Comparison of ENCODE assay signal across 8 cellular contexts in genomic region chr19:41774515-41774980, GRCh38. TPM values are rescaled to one million over a fixed set of nuclear protein-coding genes. Genes with fewer than 3 reads are reported as not detected.
DNase-seq lines count a peak whose midpoint lies in the region; ATAC-seq and TF ChIP-seq lines count a peak whose summit lies in the region.

No MANE protein-coding gene starts in this region.

- H2BK12ac ChIP-seq in neuronal stem cell (ENCODE audit: low read length) = no peak overlapping the region

- peak overlapping the region; percentile 51 for H3K27ac Mint-ChIP-seq in T-helper 17 cell
- H3K27ac Mint-ChIP-seq in activated naive CD8-positive, alpha-beta T cell treated with anti-CD3 and anti-CD28 coated beads, Interleukin-2, amount 50 U/mL, for 24 hours = peak overlapping the region; percentile 79

- POLR2A ChIA-PET in HEK293 (lab: Yijun Ruan, JAX) (no interaction called here), A673 (lab: Charles Lee; ENCODE audit: low non-redundant PET) (no interaction called here)

- no peak overlapping the region for H3K14ac ChIP-seq in neuronal stem cell (ENCODE audit: low read length)

- H3K27ac ChIP-seq in HEK293 (ENCODE audit: extremely low read depth, low read depth, low read length) = no peak overlapping the region
- no peak overlapping the region for H3K27ac ChIP-seq in A673 (ENCODE audit: low read depth, low read length, poor library complexity, severe bottlenecking)
- H3K27ac ChIP-seq in uterus = no peak overlapping the region
- H3K27ac ChIP-seq in neuronal stem cell (replicated peaks; ENCODE audit: low read length) = no peak overlapping the region

- H3K27me3 ChIP-seq in A673 (replicated peaks; ENCODE audit: insufficient read depth, low read depth, low read length, poor library complexity) = no peaks in the 10 kb centered on the region
- H3K27me3 ChIP-seq in uterus = no peaks in the 10 kb centered on the region
- H3K27me3 ChIP-seq in neuronal stem cell (ENCODE audit: control insufficient read depth in 3 of 3, insufficient read depth in 3 of 3, low read depth in 1 of 3, low read length in 3 of 3) = peaks cover 0 to 19% (median 0%) of the 10 kb centered on the region in 3 experiments

- no peak overlapping the region for H3K4ac ChIP-seq in neuronal stem cell (ENCODE audit: low read length)

- no peak overlapping the region for H4K91ac ChIP-seq in neuronal stem cell (ENCODE audit: low read depth, low read length, poor library complexity)

- CTCF ChIA-PET in HEK293 (lab: Yijun Ruan, JAX) (interaction anchor here (0.7 to 8.5 kb wide), 9 partner anchors 10 to 68 kb away, joined by 3 to 149 read pairs (median 4); partner anchors contain the start of gene CEACAM6), A673 (lab: Charles Lee) (interaction anchor here (1.2 kb wide), 1 partner anchor 19 kb away, joined by 6 read pairs; no protein-coding TSS in a partner anchor)

- H4K8ac ChIP-seq in neuronal stem cell (ENCODE audit: low read depth, low read length) = no peak overlapping the region

- no peaks in the 10 kb centered on the region for H3K4me1 ChIP-seq in HEK293 (ENCODE audit: control insufficient read depth, insufficient read depth, low read length)
- H3K4me1 ChIP-seq in A673 (ENCODE audit: insufficient read depth, low read length, poor library complexity, severe bottlenecking) = no peaks in the 10 kb centered on the region
- H3K4me1 ChIP-seq in uterus = no peaks in the 10 kb centered on the region
- H3K4me1 ChIP-seq in neuronal stem cell (ENCODE audit: control insufficient read depth in 2 of 2, insufficient read depth in 1 of 2, low read depth in 1 of 2, low read length in 2 of 2) = no peaks in the 10 kb centered on the region

- H2BK120ac ChIP-seq in neuronal stem cell (ENCODE audit: low read depth, low read length) = no peak overlapping the region

- H3K23ac ChIP-seq in neuronal stem cell (ENCODE audit: low read depth, low read length, poor library complexity) = no peak overlapping the region

- peak; percentile 94 for ATAC-seq in T-helper 17 cell
- ATAC-seq in activated naive CD8-positive, alpha-beta T cell treated with anti-CD3 and anti-CD28 coated beads, Interleukin-2, amount 50 U/mL, for 24 hours = peak; percentile 80

- no TSS peak for BruUV-seq in A673 (replicated peaks; lab: Mats Ljungman, UMichigan)

- no CpG with 5 or more reads among the region's 6 CpGs for WGBS in neuronal stem cell (ENCODE audit: extremely low coverage in 2 of 2, insufficient read length in 2 of 2, insufficient replicate concordance in 1 of 2), 2 donors

- H3K9me3 ChIP-seq in HEK293 (ENCODE audit: control insufficient read depth, insufficient read depth, low read depth, low read length) = no peaks in the 10 kb centered on the region
- no peaks in the 10 kb centered on the region for H3K9me3 ChIP-seq in T-helper 17 cell (ENCODE audit: control insufficient read depth, low read length, poor library complexity, severe bottlenecking)
- H3K9me3 ChIP-seq in A673 (ENCODE audit: low read depth, low read length, poor library complexity, severe bottlenecking) = no peaks in the 10 kb centered on the region
- no peaks in the 10 kb centered on the region for H3K9me3 ChIP-seq in uterus
- no peaks in the 10 kb centered on the region for H3K9me3 ChIP-seq in neuronal stem cell (replicated peaks in 1 of 2; ENCODE audit: control insufficient read depth in 2 of 2, insufficient read depth in 1 of 2, low read depth in 1 of 2, low read length in 2 of 2)

- no peak overlapping the region for H3K18ac ChIP-seq in neuronal stem cell (ENCODE audit: low read length)

- peaks cover 74% of the 10 kb centered on the region for H3K27me3 Mint-ChIP-seq in T-helper 17 cell
- peaks cover 75% of the 10 kb centered on the region for H3K27me3 Mint-ChIP-seq in activated naive CD8-positive, alpha-beta T cell treated with anti-CD3 and anti-CD28 coated beads, Interleukin-2, amount 50 U/mL, for 24 hours

- H3K4me3 Mint-ChIP-seq in T-helper 17 cell = peak overlapping the region; percentile 72
- peak overlapping the region; percentile 30 for H3K4me3 Mint-ChIP-seq in activated naive CD8-positive, alpha-beta T cell treated with anti-CD3 and anti-CD28 coated beads, Interleukin-2, amount 50 U/mL, for 24 hours

- no peak for TF ChIP-seq CTCF in HEK293 (tag by site-specific recombination; IDR thresholded peaks at IDR 0.05)
- TF ChIP-seq CTCF in A673 (conservative IDR thresholded peaks at IDR 0.05; ENCODE audit: low read depth, low read length) = no peak
- TF ChIP-seq CTCF in uterus (IDR thresholded peaks at IDR 0.05) = no peak

- no peak overlapping the region for H2BK5ac ChIP-seq in neuronal stem cell (ENCODE audit: low read length)

- no peak overlapping the region for H2AK5ac ChIP-seq in neuronal stem cell (ENCODE audit: low read depth, low read length)

- no peak overlapping the region for H2BK15ac ChIP-seq in neuronal stem cell (ENCODE audit: low read length)

- H3K9ac ChIP-seq in neuronal stem cell (ENCODE audit: low read depth, low read length, poor library complexity) = no peak overlapping the region

- H3K36me3 ChIP-seq in HEK293 (ENCODE audit: control insufficient read depth in 2 of 2, insufficient read depth in 1 of 2, low read length in 2 of 2) = no peaks in the 10 kb centered on the region
- H3K36me3 ChIP-seq in A673 (ENCODE audit: insufficient read depth, low read length, poor library complexity, severe bottlenecking) = no peaks in the 10 kb centered on the region
- H3K36me3 ChIP-seq in uterus = no peaks in the 10 kb centered on the region
- H3K36me3 ChIP-seq in neuronal stem cell (replicated peaks in 1 of 2; ENCODE audit: control insufficient read depth in 2 of 2, insufficient read depth in 2 of 2, low read length in 2 of 2) = no peaks in the 10 kb centered on the region

- no peak overlapping the region for H3K4me2 ChIP-seq in neuronal stem cell (ENCODE audit: insufficient read depth, low read length, poor library complexity, severe bottlenecking)

- H3K79me1 ChIP-seq in neuronal stem cell (ENCODE audit: low read depth, low read length) = no peaks in the 10 kb centered on the region

- H2AFZ ChIP-seq in neuronal stem cell (ENCODE audit: low read length) = no peak overlapping the region

- TF ChIP-seq POLR2A in uterus (IDR thresholded peaks at IDR 0.05) = no peak

- intact Hi-C loops in A673 (cut with micrococcal nuclease; ENCODE audit: unreplicated experiment) = no loop called here
- intact Hi-C loops in uterus (cut with DNase I; ENCODE audit: low total_unique reads) = no loop called here

- H3K9me3 Mint-ChIP-seq in activated naive CD8-positive, alpha-beta T cell treated with anti-CD3 and anti-CD28 coated beads, Interleukin-2, amount 50 U/mL, for 24 hours = no peaks in the 10 kb centered on the region

- DNase-seq in T-helper 17 cell (peak in 2 of 3 donors; percentile 22 to 27), NCI-H2081 treated with DMSO at 0.1 percent for 48 hours (lab: John Stamatoyannopoulos, UW) (no peak), A673 (ENCODE audit: low spot score) (no peak), uterus (no peak), neuronal stem cell (ENCODE audit: low spot score) (no peak)
- peak; percentile 36 for DNase-seq in activated naive CD8-positive, alpha-beta T cell treated with anti-CD3 and anti-CD28 coated beads, Interleukin-2, amount 50 U/mL, for 24 hours
- peak; percentile 28 for DNase-seq in stimulated activated CD4-positive, alpha-beta T cell treated with anti-CD3 and anti-CD28 coated beads, Interleukin-4, amount 100 ng/mL, for 1 hour

- H3K4me1 Mint-ChIP-seq in T-helper 17 cell = peaks cover 28% of the 10 kb centered on the region
- H3K4me1 Mint-ChIP-seq in activated naive CD8-positive, alpha-beta T cell treated with anti-CD3 and anti-CD28 coated beads, Interleukin-2, amount 50 U/mL, for 24 hours = peaks cover 33% of the 10 kb centered on the region

- peaks cover 3% of the 10 kb centered on the region for H3K36me3 Mint-ChIP-seq in T-helper 17 cell (ENCODE audit: low read depth)
- no peaks in the 10 kb centered on the region for H3K36me3 Mint-ChIP-seq in activated naive CD8-positive, alpha-beta T cell treated with anti-CD3 and anti-CD28 coated beads, Interleukin-2, amount 50 U/mL, for 24 hours (ENCODE audit: low read depth)

- no peak overlapping the region for H3K4me3 ChIP-seq in HEK293 (ENCODE audit: low read depth, low read length)
- no peak overlapping the region for H3K4me3 ChIP-seq in A673 (ENCODE audit: low read depth, low read length, poor library complexity, severe bottlenecking)
- H3K4me3 ChIP-seq in uterus = no peak overlapping the region
- no peak overlapping the region for H3K4me3 ChIP-seq in neuronal stem cell (ENCODE audit: low read length in 2 of 2)

TF ChIP-seq in HEK293, 187 proteins besides CTCF, POLR2A, EP300 and RAD21 (continues in another document):
- no peak for TF ChIP-seq ZNF146 (tag by site-specific recombination; IDR thresholded peaks at IDR 0.05)
- TF ChIP-seq, protein P1, sequence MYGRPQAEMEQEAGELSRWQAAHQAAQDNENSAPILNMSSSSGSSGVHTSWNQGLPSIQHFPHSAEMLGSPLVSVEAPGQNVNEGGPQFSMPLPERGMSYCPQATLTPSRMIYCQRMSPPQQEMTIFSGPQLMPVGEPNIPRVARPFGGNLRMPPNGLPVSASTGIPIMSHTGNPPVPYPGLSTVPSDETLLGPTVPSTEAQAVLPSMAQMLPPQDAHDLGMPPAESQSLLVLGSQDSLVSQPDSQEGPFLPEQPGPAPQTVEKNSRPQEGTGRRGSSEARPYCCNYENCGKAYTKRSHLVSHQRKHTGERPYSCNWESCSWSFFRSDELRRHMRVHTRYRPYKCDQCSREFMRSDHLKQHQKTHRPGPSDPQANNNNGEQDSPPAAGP (tag by site-specific recombination; IDR thresholded peaks at IDR 0.05) = 0 out of 2 replicates have a peak, but pooled peaks have one; percentile 13
- TF ChIP-seq KLF16 (tag by site-specific recombination; IDR thresholded peaks at IDR 0.05) = no peak

RNA-seq across cellular contexts. Expression of gene CEACAM6, which starts 19.2 kb away (rescaled TPM):
- total RNA-seq in T-helper 17 cell = not detected
- 2.1 and 2.4 TPM in 2 replicates for total RNA-seq in A673 (2021)
- total RNA-seq in uterus = under 1 TPM in 1 of 4 donors, not detected in 3; 0.41 TPM
- not detected for polyA plus RNA-seq in neuronal stem cell (2013, experiment 1 of 2)
- not detected for polyA plus RNA-seq in neuronal stem cell (2013, experiment 2 of 2)

RNA-seq across cellular contexts. Expression of gene CEACAM3, which starts 21.8 kb away (rescaled TPM):
- total RNA-seq in T-helper 17 cell = under 1 TPM in 1 of 2 donors, not detected in 1; 0.25 TPM
- total RNA-seq in A673 (2021) = not detected in 2 replicates
- total RNA-seq in uterus = not detected
- polyA plus RNA-seq in neuronal stem cell (2013, experiment 1 of 2) = not detected
- not detected for polyA plus RNA-seq in neuronal stem cell (2013, experiment 2 of 2)

Comparison
In these comparisons a context has a peak if more than half of its experiments do, and no peak if none do; other contexts are left out.
1. DNase-seq: peak in T-helper 17 cell (2 of 3), activated naive CD8-positive, alpha-beta T cell treated with anti-CD3 and anti-CD28 coated beads, Interleukin-2, amount 50 U/mL, for 24 hours (single experiment) and stimulated activated CD4-positive, alpha-beta T cell treated with anti-CD3 and anti-CD28 coated beads, Interleukin-4, amount 100 ng/mL, for 1 hour (single experiment); none in NCI-H2081 treated with DMSO at 0.1 percent for 48 hours (single experiment), A673 (single experiment), uterus (0 of 2) and neuronal stem cell (single experiment).